21 cellular contexts compared by ENCODE assay signal in the genomic region with DNA sequence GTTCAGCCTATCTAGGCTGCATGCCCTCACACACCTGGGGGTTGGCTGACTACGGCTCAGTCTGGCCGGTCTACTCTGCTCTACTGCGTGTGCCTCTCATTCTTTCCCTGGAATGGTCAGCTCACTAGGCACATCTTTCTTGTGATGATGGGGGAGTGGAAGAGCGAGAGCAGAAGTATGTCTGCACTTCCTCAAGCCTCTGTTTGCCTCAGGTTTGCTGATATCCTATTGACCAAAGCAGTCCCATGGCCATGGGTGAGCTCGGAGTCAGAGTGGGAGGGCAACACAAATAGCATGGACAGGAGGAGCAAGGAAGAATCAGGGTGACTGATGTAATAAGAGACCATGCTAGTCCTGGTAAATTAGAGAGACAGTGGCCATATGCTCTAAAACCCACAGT.
"Had no signal": no experiment of that assay in that cellular context is flagged by ENCODE, and none has a peak within 500 bp of the region (broad histone marks: within the 10 kb centered on the region; RNA-seq: fewer than 3 reads in every experiment).

No MANE protein-coding gene starts in this region.

- DNase-seq: KBM-7, MV-4-11, NCI-H1048, NCI-H1105 treated with DMSO at 0.1 percent for 48 hours, NCI-H1417 treated with DMSO at 0.1 percent for 48 hours, NCI-H146, NCI-H1694 treated with DMSO at 0.1 percent for 48 hours, NCI-H1930, NCI-H2081, NCI-H2107, NCI-H2227 treated with DMSO at 0.1 percent for 48 hours, NCI-H524, NCI-H526 treated with DMSO at 0.1 percent for 48 hours, NCI-H748 treated with DMSO at 0.1 percent for 48 hours, PC-3, SHP77 treated with DMSO at 0.1 percent for 48 hours, SJCRH30 had no signal

- H3K4me1 ChIP-seq: SJCRH30 had no signal

- H3K4me3 ChIP-seq: SJCRH30 had no signal

- H3K9me3 ChIP-seq: SJCRH30 had no signal

- ATAC-seq: Panc1, PC-3, SK-N-SH treated with all-trans-retinoic acid at 6 μM for 48 hours had no signal

- H3K27ac ChIP-seq: HL-60, RWPE1, SJCRH30 had no signal

- H3K27me3 ChIP-seq: SJCRH30 had no signal

- H3K36me3 ChIP-seq: SJCRH30 had no signal
